ENCODE assay signal across 31 cellular contexts in the genomic region with DNA sequence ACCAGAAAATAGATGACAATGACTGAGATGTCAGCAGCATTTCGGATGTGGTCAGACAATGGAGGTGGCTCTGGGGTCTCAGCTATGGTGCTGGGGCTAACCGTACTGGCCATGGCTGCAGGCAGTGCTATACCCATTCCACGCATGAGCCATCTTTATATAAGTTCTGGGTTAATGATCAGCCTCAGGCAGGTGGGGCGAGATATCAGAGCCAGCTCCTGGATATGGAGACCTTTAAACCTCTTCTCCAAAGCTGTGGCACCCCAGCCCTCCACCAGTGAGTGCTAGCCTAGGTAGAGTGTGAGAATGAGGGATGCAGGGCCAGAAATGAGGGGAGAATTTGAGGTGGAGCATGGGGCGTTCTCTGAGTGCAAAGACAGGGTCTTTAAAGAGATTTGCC. TPM values are rescaled to one million over a fixed set of nuclear protein-coding genes. Genes with fewer than 3 reads are reported as not detected.
DNase-seq lines count a peak whose midpoint lies in the region; ATAC-seq, FAIRE-seq and TF ChIP-seq lines count a peak whose summit lies in the region.
"Had no signal": no experiment of that assay in that cellular context is flagged by ENCODE, and none has a peak within 500 bp of the region (broad histone marks: within the 10 kb centered on the region; RNA-seq: fewer than 3 reads in every experiment).

Gene SLC5A4, minus strand, starts transcription at position 131 of the 400 bp plus-strand sequence. Its CDS starts 18 bp downstream, at position 113.

- H3K36me3 ChIP-seq in Peyer's patch, result no peaks in the 10 kb centered on the region
- no peaks in the 10 kb centered on the region for H3K36me3 ChIP-seq in small intestine (ENCODE audit: control insufficient read depth in 2 of 2, insufficient read depth in 2 of 2, low read length in 2 of 2)
- no peaks in the 10 kb centered on the region for H3K36me3 ChIP-seq in prostate gland
- H3K36me3 ChIP-seq: BE2C, BLaER1 had no signal

- no peaks in the 10 kb centered on the region for H3K27me3 ChIP-seq in Peyer's patch
- H3K27me3 ChIP-seq in small intestine (ENCODE audit: control insufficient read depth in 2 of 2, insufficient read depth in 2 of 2, low read length in 2 of 2), result no peaks in the 10 kb centered on the region
- no peaks in the 10 kb centered on the region for H3K27me3 ChIP-seq in prostate gland (replicated peaks; ENCODE audit: insufficient read depth)
- H3K27me3 ChIP-seq: BE2C, BLaER1 had no signal

- in situ Hi-C loops in SK-MEL-5 (cut with HindIII; ENCODE audit: low pct_unique_long_range_greater_than_20kb, low sequenced_read_pairs), result no loop called here

- TF ChIP-seq CTCF in Peyer's patch (IDR thresholded peaks at IDR 0.05) (peak in 1 of 6 experiments; percentile 15), prostate gland (IDR thresholded peaks at IDR 0.05) (no peak)

- H3K27ac ChIP-seq in Peyer's patch, result peak within 1 kb of the TSS in 2 of 4 donors; percentile 66 to 73
- H3K27ac ChIP-seq in small intestine (ENCODE audit: low read depth in 1 of 2, low read length in 1 of 2), result peak within 1 kb of the TSS in 1 of 2 donors; percentile 67
- no peak within 1 kb of the TSS for H3K27ac ChIP-seq in prostate gland
- H3K27ac ChIP-seq: BLaER1 had no signal

- H3K9me3 ChIP-seq in Peyer's patch, result no peaks in the 10 kb centered on the region
- no peaks in the 10 kb centered on the region for H3K9me3 ChIP-seq in small intestine (ENCODE audit: control insufficient read depth, low read depth)
- no peaks in the 10 kb centered on the region for H3K9me3 ChIP-seq in prostate gland
- H3K9me3 ChIP-seq: BLaER1 had no signal

- WGBS in small intestine, 3 donors, result 29 to 69% (median 41%) methylated on average over 5 of the region's 5 CpGs
- 79% methylated on average over 5 of the region's 5 CpGs for WGBS in prostate gland

- FAIRE-seq in small intestine (lab: Jason Lieb, UNC), result no peak
- FAIRE-seq: A204.1, GM12878, GM12892, GM18507, GM19239 had no signal

- peak; percentile 83 for ATAC-seq in left colon
- ATAC-seq in GM18511 (IDR thresholded peaks at IDR 0.05; ENCODE audit: unreplicated experiment), result no peak
- ATAC-seq: GM12878 had no signal

- DNase-seq in Peyer's patch (peak in 2 of 3 donors; percentile 55 to 69), SK-MEL-5 (ENCODE audit: low read depth, low spot score) (no peak), left colon (peak in 1 of 2 donors; percentile 10), small intestine (peak; percentile 87), prostate gland (ENCODE audit: low spot score) (no peak), NCI-H226 (no peak)
- DNase-seq: 8988T; ACHN; BE2C; C1 segment of cervical spinal cord; CD4-positive, alpha-beta memory T cell; CD4-positive, CD25-positive, alpha-beta regulatory T cell; CD8-positive, alpha-beta memory T cell; COR-L47; DMS 273 treated with DMSO at 0.1 percent for 48 hours; DMS153; DMS53; DMS79; EL; GDM1 had no signal

- H3K4me3 ChIP-seq in Peyer's patch, result peak within 1 kb of the TSS in 1 of 4 donors; percentile 31
- H3K4me3 ChIP-seq in small intestine (ENCODE audit: low read depth in 1 of 2, low read length in 2 of 2), result peak within 1 kb of the TSS in 1 of 2 donors; percentile 67
- H3K4me3 ChIP-seq in prostate gland, result no peak within 1 kb of the TSS
- H3K4me3 ChIP-seq: BLaER1, GM12878 had no signal

- no peaks in the 10 kb centered on the region for H3K4me1 ChIP-seq in Peyer's patch
- H3K4me1 ChIP-seq in small intestine (ENCODE audit: control insufficient read depth in 2 of 2, insufficient read depth in 1 of 2, low read depth in 1 of 2, low read length in 1 of 2), result no peaks in the 10 kb centered on the region
- no peaks in the 10 kb centered on the region for H3K4me1 ChIP-seq in prostate gland (replicated peaks)
- H3K4me1 ChIP-seq: BE2C, BLaER1 had no signal

- intact Hi-C loops in left colon (cut with DNase I, micrococcal nuclease) (no loop called here), prostate gland (cut with DNase I) (no loop called here)

- TF ChIP-seq POLR2A in Peyer's patch (IDR thresholded peaks at IDR 0.05) (no peak), prostate gland (IDR thresholded peaks at IDR 0.05) (no peak)

RNA-seq across cellular contexts. Expression of gene SLC5A4, which starts in this region (rescaled TPM):
- total RNA-seq in Peyer's patch, result 10 to 100 TPM in 2 of 4 donors, 1 to 10 TPM in 2; 1.7 to 56.9 (median 19.0) TPM
- total RNA-seq in SK-MEL-5 (2014; rRNA removed; shearing (Covaris generic)), result 134 and 146 TPM in 2 replicates
- 40.4 and 57.4 TPM in 2 replicates for polyA plus RNA-seq in SK-MEL-5 (2015; cell fraction: cytosol; rRNA removed)
- 92.2 and 110 TPM in 2 replicates for polyA plus RNA-seq in SK-MEL-5 (2015; cell fraction: nucleus; rRNA removed)
- total RNA-seq in left colon, result under 1 TPM in 1 of 2 donors, not detected in 1; 0.42 TPM
- polyA plus RNA-seq in small intestine, result 1 to 10 TPM; 5.9 to 9.4 (median 7.6) TPM
- under 1 TPM in 1 of 2 donors, not detected in 1; 0.23 TPM for total RNA-seq in prostate gland
- total RNA-seq: CD4-positive, alpha-beta memory T cell; CD4-positive, CD25-positive, alpha-beta regulatory T cell; CD8-positive, alpha-beta memory T cell; Daoy; G401; GM12878 had no signal
- polyA plus RNA-seq: AG04450; CD14-positive monocyte; CD4-positive, alpha-beta memory T cell; CD4-positive, CD25-positive, alpha-beta regulatory T cell; CD8-positive, alpha-beta memory T cell; GM12878 had no signal

Comparison
In these comparisons a context has a peak if more than half of its experiments do, and no peak if none do; other contexts are left out.
1. Peak in ATAC-seq in left colon; RNA of the gene not detected or under 1 TPM.
2. DNase-seq: peak in Peyer's patch (2 of 3) and small intestine (single experiment); none in SK-MEL-5 (single experiment), prostate gland (single experiment) and NCI-H226 (single experiment).